Comparison of ENCODE assay signal across 1 cellular context in genomic region chr4:6893449-6894085, GRCh38.
A peak's percentile ranks its signal among the peaks of the same experiment; 100 is the strongest.
TF ChIP-seq lines count a peak whose summit lies in the region.

No MANE protein-coding gene starts in this region.

TF ChIP-seq in K562, 482 proteins besides CTCF, POLR2A, EP300 and RAD21 (continued from another document):
- TF ChIP-seq DPF2 (IDR thresholded peaks at IDR 0.05) (peak; percentile 71), ZNF583 (CRISPR knock-in tag; IDR thresholded peaks at IDR 0.05) (0 out of 2 replicates have a peak, but pooled peaks have one; percentile 62), NBN (IDR thresholded peaks at IDR 0.05; ENCODE audit: low read depth) (peak; percentile 24; the same call in 1 of the 2 replicates), MTA3 (IDR thresholded peaks at IDR 0.05; ENCODE audit: borderline replicate concordance) (peak; percentile 39; the same call in 1 of the 2 replicates), ZNF3 (CRISPR knock-in tag; IDR thresholded peaks at IDR 0.05) (no peak), ZBTB8A (IDR thresholded peaks at IDR 0.05; ENCODE audit: partially characterized antibody) (no peak), ZFP36 (IDR thresholded peaks at IDR 0.05; ENCODE audit: low read depth, low read length, partially characterized antibody) (no peak), MAFK (IDR thresholded peaks at IDR 0.05; ENCODE audit: low read length) (peak; percentile 74), MAFF (IDR thresholded peaks at IDR 0.05; ENCODE audit: low read length) (peak; percentile 83), CREM (IDR thresholded peaks at IDR 0.05; ENCODE audit: low read depth) (0 out of 2 replicates have a peak, but pooled peaks have one; percentile 19), ZFX (CRISPR knock-in tag; IDR thresholded peaks at IDR 0.05) (peak; percentile 74), ZNF212 (CRISPR knock-in tag; IDR thresholded peaks at IDR 0.05) (no peak), SMAD4 (CRISPR knock-in tag; conservative IDR thresholded peaks at IDR 0.05) (peak; percentile 73), U2AF2 (optimal IDR thresholded peaks at IDR 0.05; ENCODE audit: low read depth, low read length) (no peak), KDM1A (IDR thresholded peaks at IDR 0.05) (peak; percentile 58 to 61), ZNF639 (CRISPR knock-in tag; conservative IDR thresholded peaks at IDR 0.05 in 1 of 2, IDR thresholded peaks at IDR 0.05 in 1 of 2) (peak in 1 of 2 experiments; percentile 88; a peak in 2 of 4 replicates), CREB3L1 (IDR thresholded peaks at IDR 0.05; ENCODE audit: borderline replicate concordance, low read depth) (peak; percentile 82; the same call in 1 of the 2 replicates), ZBTB33 (CRISPR knock-in tag; IDR thresholded peaks at IDR 0.05) (0 out of 2 replicates have a peak, but pooled peaks have one; percentile 33), NR2C1 (IDR thresholded peaks at IDR 0.05) (no peak), NR2C1 (tag; IDR thresholded peaks at IDR 0.05) (peak; percentile 69), IFI16 (CRISPR knock-in tag; IDR thresholded peaks at IDR 0.05) (no peak), USF1 (CRISPR knock-in tag; IDR thresholded peaks at IDR 0.05) (peak; percentile 59; the same call in 1 of the 2 replicates), SMARCC2 (IDR thresholded peaks at IDR 0.05; ENCODE audit: low read depth) (0 out of 2 replicates have a peak, but pooled peaks have one; percentile 52), STAG1 (CRISPR knock-in tag; IDR thresholded peaks at IDR 0.05; ENCODE audit: borderline replicate concordance) (no peak), NR2C2 (CRISPR knock-in tag; IDR thresholded peaks at IDR 0.05) (no peak), NR2C2 (tag; IDR thresholded peaks at IDR 0.05) (peak; percentile 68), CEBPB (tag; IDR thresholded peaks at IDR 0.05) (peak; percentile 36; the same call in 1 of the 2 replicates), DMBX1 (CRISPR knock-in tag; IDR thresholded peaks at IDR 0.05; ENCODE audit: borderline replicate concordance) (peak; percentile 85), MNT (conservative IDR thresholded peaks at IDR 0.05) (peak; percentile 65 to 71), BHLHE40 (IDR thresholded peaks at IDR 0.05; ENCODE audit: low read length) (peak; percentile 51; the same call in 1 of the 2 replicates), BRD9 (IDR thresholded peaks at IDR 0.05; ENCODE audit: low read depth, partially characterized antibody) (peak; percentile 24), DIDO1 (tag; IDR thresholded peaks at IDR 0.05; ENCODE audit: low read depth) (peak; percentile 36; the same call in 1 of the 2 replicates), ZNF668 (CRISPR knock-in tag; IDR thresholded peaks at IDR 0.05) (peak; percentile 80), ATF3 (IDR thresholded peaks at IDR 0.05) (peak; percentile 51; the same call in 1 of the 2 replicates), ATF3 (CRISPR knock-in tag; conservative IDR thresholded peaks at IDR 0.05) (no peak), CBX5 (IDR thresholded peaks at IDR 0.05; ENCODE audit: borderline replicate concordance, low read depth) (no peak), KLF6 (CRISPR knock-in tag; IDR thresholded peaks at IDR 0.05; ENCODE audit: borderline replicate concordance) (0 out of 2 replicates have a peak, but pooled peaks have one; percentile 23), E2F6 (IDR thresholded peaks at IDR 0.05; ENCODE audit: borderline replicate concordance in 1 of 2, extremely low read depth in 1 of 2, insufficient read depth in 1 of 2, insufficient read length in 1 of 2, low read depth in 1 of 2, low read length in 1 of 2, poor library complexity in 1 of 2, severe bottlenecking in 1 of 2) (peak; percentile 44 to 49), RCOR1 (IDR thresholded peaks at IDR 0.05; ENCODE audit: borderline replicate concordance in 1 of 2, low read depth in 2 of 2, low read length in 2 of 2) (peak in 1 of 2 experiments; percentile 67; a peak in 1 of 4 replicates), RNF2 (IDR thresholded peaks at IDR 0.05) (peak; percentile 53; the same call in 1 of the 2 replicates), SMARCA5 (IDR thresholded peaks at IDR 0.05) (no peak)
